16 cellular contexts compared by ENCODE assay signal in the genomic region with DNA sequence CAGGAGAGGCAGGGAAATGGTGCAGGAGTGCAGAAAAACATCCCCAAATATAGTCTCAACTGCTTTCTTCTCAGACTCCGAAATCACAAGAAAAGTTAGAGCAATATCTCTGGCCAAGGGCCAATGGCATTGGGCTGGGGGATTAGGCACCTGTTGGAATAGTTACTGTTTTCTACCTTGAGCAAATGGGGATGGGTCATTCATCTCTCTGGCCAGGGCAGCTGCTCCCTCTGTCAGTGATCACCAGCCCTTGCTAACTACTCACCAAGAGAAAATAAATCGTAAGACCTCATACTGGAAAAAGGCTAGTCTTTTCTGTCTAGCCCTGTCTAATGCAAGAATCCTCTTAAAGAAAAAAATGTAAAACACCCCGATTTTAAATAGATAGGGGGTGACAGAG. TPM values are rescaled to one million over a fixed set of nuclear protein-coding genes. Genes with fewer than 3 reads are reported as not detected.
DNase-seq lines count a peak whose midpoint lies in the region; ATAC-seq and TF ChIP-seq lines count a peak whose summit lies in the region.
"Had no signal": no experiment of that assay in that cellular context is flagged by ENCODE, and none has a peak within 500 bp of the region (broad histone marks: within the 10 kb centered on the region; RNA-seq: fewer than 3 reads in every experiment).

No MANE protein-coding gene starts in this region.

- no peaks in the 10 kb centered on the region for H3K36me3 ChIP-seq in breast epithelium
- no peaks in the 10 kb centered on the region for H3K36me3 ChIP-seq in neutrophil
- H3K36me3 ChIP-seq: BLaER1 had no signal

- H3K4me1 Mint-ChIP-seq in MCF 10A (ENCODE audit: insufficient read depth, unreplicated experiment) (no peaks in the 10 kb centered on the region), T-helper 17 cell (peaks cover 13% of the 10 kb centered on the region)

- H3K27me3 ChIP-seq in breast epithelium: no peaks in the 10 kb centered on the region
- no peaks in the 10 kb centered on the region for H3K27me3 ChIP-seq in neutrophil
- H3K27me3 ChIP-seq: BLaER1 had no signal

- POLR2A ChIA-PET in MCF 10A (lab: Yijun Ruan, JAX): interaction anchor here (0.7 kb wide), 1 partner anchor 24 kb away, joined by 4 read pairs; no protein-coding TSS in a partner anchor

- no peaks in the 10 kb centered on the region for H3K9me3 ChIP-seq in breast epithelium
- H3K9me3 ChIP-seq in T-helper 17 cell (ENCODE audit: control insufficient read depth, low read length, poor library complexity, severe bottlenecking): no peaks in the 10 kb centered on the region
- no peaks in the 10 kb centered on the region for H3K9me3 ChIP-seq in neutrophil
- H3K9me3 ChIP-seq: BLaER1 had no signal

- H3K27me3 Mint-ChIP-seq in MCF 10A (ENCODE audit: insufficient read depth, unreplicated experiment) (peaks cover 32% of the 10 kb centered on the region), T-helper 17 cell (no peaks in the 10 kb centered on the region)
- H3K27me3 Mint-ChIP-seq: CD4-positive, alpha-beta memory T cell had no signal

- no peak for TF ChIP-seq CTCF in MCF 10A (IDR thresholded peaks at IDR 0.05; ENCODE audit: unreplicated experiment)
- TF ChIP-seq CTCF in breast epithelium (IDR thresholded peaks at IDR 0.05): no peak
- no peak for TF ChIP-seq CTCF in neutrophil (IDR thresholded peaks at IDR 0.05)

- DNase-seq in MCF 10A (ENCODE audit: unreplicated experiment) (no peak), breast epithelium (ENCODE audit: low spot score in 2 of 2) (no peak), T-helper 17 cell (no peak), HPDE6-E6E7 (ENCODE audit: extremely low spot score) (no peak), cortex of kidney (lab: John Stamatoyannopoulos, UW) (no peak)
- DNase-seq: 8988T; CD4-positive, alpha-beta memory T cell; DMS79; H7 had no signal

- CTCF ChIA-PET in MCF 10A (lab: Yijun Ruan, JAX): no interaction called here

- intact Hi-C loops in MCF 10A (cut with micrococcal nuclease): no loop called here
- intact Hi-C loops in breast epithelium (cut with DNase I; ENCODE audit: low total_unique reads): no loop called here

- H3K27ac Mint-ChIP-seq in MCF 10A (ENCODE audit: low read depth, unreplicated experiment): peak overlapping the region; percentile 25
- peak overlapping the region; percentile 24 for H3K27ac Mint-ChIP-seq in T-helper 17 cell
- H3K27ac Mint-ChIP-seq: GM23338 had no signal

- H3K4me3 ChIP-seq in breast epithelium (no peak overlapping the region), neutrophil (ENCODE audit: low read depth in 1 of 2, low read length in 1 of 2) (no peak overlapping the region)
- H3K4me3 ChIP-seq: BLaER1, GM12878, GM23338 had no signal

- ATAC-seq in T-helper 17 cell: no peak
- ATAC-seq in esophagus mucosa: no peak
- ATAC-seq: GM12878, GM23338 had no signal

- TF ChIP-seq POLR2A in breast epithelium (IDR thresholded peaks at IDR 0.05): no peak

- BruUV-seq in MCF 10A (replicated peaks; lab: Mats Ljungman, UMichigan): no TSS peak

- H3K36me3 Mint-ChIP-seq in MCF 10A (ENCODE audit: insufficient read depth, unreplicated experiment) (peaks cover 5% of the 10 kb centered on the region), T-helper 17 cell (ENCODE audit: low read depth) (peaks cover 2% of the 10 kb centered on the region)
- H3K36me3 Mint-ChIP-seq: CD4-positive, alpha-beta memory T cell had no signal

- no peak overlapping the region for H3K4me3 Mint-ChIP-seq in MCF 10A (ENCODE audit: unreplicated experiment)
- no peak overlapping the region for H3K4me3 Mint-ChIP-seq in T-helper 17 cell
- H3K4me3 Mint-ChIP-seq: CD4-positive, alpha-beta memory T cell; GM23338 had no signal

- no peak overlapping the region for H3K27ac ChIP-seq in breast epithelium
- peak overlapping the region; percentile 77 for H3K27ac ChIP-seq in neutrophil
- H3K27ac ChIP-seq: BLaER1 had no signal

- no peaks in the 10 kb centered on the region for H3K4me1 ChIP-seq in breast epithelium
- peaks cover 62 to 76% of the 10 kb centered on the region in 2 experiments for H3K4me1 ChIP-seq in neutrophil (ENCODE audit: control insufficient read depth in 1 of 2, insufficient read depth in 1 of 2, low read depth in 1 of 2, low read length in 1 of 2)

- H3K9me3 Mint-ChIP-seq in MCF 10A (ENCODE audit: unreplicated experiment): no peaks in the 10 kb centered on the region
- H3K9me3 Mint-ChIP-seq: CD4-positive, alpha-beta memory T cell; GM23338 had no signal

RNA-seq across cellular contexts. Expression of a gene that starts 10.9 kb away (rescaled TPM):
- not detected in 2 replicates for total RNA-seq in MCF 10A (2022)
- total RNA-seq in breast epithelium: 1 to 10 TPM in 1 of 3 donors, under 1 TPM in 1, not detected in 1; under 0.01 to 3.7 TPM
- total RNA-seq in T-helper 17 cell: 1 to 10 TPM; 2.0 to 2.8 TPM
- total RNA-seq in esophagus mucosa: 120 TPM
- total RNA-seq: G401, GM12878, HT-29 had no signal

Comparison
In these comparisons a context has a peak if more than half of its experiments do, and no peak if none do; other contexts are left out.
1. RNA of a gene that starts 10.9 kb away (total RNA-seq): 120 TPM in esophagus mucosa (single experiment); 2.0 to 2.8 TPM in T-helper 17 cell, not detected in MCF 10A and under 0.01 to 3.7 TPM in breast epithelium; every median in the first group is over 10 times any median in the second.